Comparison of ENCODE assay signal across 12 cellular contexts in the genomic region with DNA sequence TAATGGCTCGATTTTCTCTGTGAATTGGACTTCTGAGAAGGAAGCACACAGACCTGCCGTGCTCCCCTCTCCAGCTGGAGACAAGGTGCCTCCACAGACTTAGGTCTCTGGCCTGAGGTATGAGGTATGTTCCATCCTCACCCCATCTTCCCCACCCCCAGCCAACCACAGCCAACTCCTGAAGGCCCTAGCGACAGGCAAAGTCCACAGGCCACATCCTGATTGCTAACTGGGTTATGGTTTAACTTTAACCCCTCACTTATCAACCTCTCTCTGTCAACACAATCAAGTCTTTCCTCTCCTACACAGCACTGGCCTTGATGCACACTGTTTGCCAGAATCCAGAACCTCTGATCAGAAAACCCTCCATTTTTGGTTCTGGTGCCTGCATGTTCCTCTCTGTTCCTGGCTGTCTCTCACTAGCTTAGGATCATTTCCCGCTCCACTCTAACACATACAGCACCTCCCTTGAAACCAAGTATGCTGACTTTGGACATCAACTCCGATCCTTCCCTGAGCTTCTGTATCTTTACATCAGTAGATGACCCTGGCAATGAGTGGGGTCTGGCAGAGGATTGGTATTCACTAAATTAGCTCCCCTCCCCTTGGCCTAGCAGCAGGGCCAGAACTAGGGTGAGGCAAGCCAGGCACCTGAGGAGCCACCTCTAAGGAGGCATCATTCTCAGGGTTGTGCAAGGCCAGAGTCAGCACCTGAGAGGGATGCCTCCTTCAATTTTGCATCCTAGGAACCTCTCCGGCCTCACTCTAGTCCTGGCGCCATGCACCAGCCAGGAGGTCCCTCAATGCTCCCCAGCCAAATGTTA. TPM values are rescaled to one million over a fixed set of nuclear protein-coding genes. Genes with fewer than 3 reads are reported as not detected.
DNase-seq lines count a peak whose midpoint lies in the region; ATAC-seq lines count a peak whose summit lies in the region.
"Had no signal": no experiment of that assay in that cellular context is flagged by ENCODE, and none has a peak within 500 bp of the region (broad histone marks: within the 10 kb centered on the region; RNA-seq: fewer than 3 reads in every experiment).

No MANE protein-coding gene starts in this region.

- DNase-seq in T-helper 2 cell (peak in 3 of 5 experiments; percentile 27 to 98 (median 84)), NCI-H128 (lab: John Stamatoyannopoulos, UW; ENCODE audit: unreplicated experiment) (no peak), cerebellum (ENCODE audit: low spot score) (no peak)
- DNase-seq in activated naive CD4-positive, alpha-beta T cell treated with anti-CD3 and anti-CD28 coated beads, Interleukin-2, amount 50 U/mL, for 72 hours (ENCODE audit: low spot score in 2 of 2): peak in 1 of 2 donors; percentile 70
- DNase-seq in stimulated activated CD4-positive, alpha-beta T cell treated with anti-CD3 and anti-CD28 coated beads, Interleukin-2, amount 100 ng/mL, for 24 hours: peak; percentile 38 to 61
- DNase-seq: NCI-H2081, SIG-M5 had no signal

- peak; percentile 56 for ATAC-seq in GM19452 (IDR thresholded peaks at IDR 0.05; ENCODE audit: unreplicated experiment)
- peak; percentile 50 to 56 for ATAC-seq in activated naive CD4-positive, alpha-beta T cell treated with anti-CD3 and anti-CD28 coated beads, Interleukin-2, amount 50 U/mL, for 72 hours
- ATAC-seq in GM19397 (IDR thresholded peaks at IDR 0.05; ENCODE audit: unreplicated experiment): no peak
- no peak for ATAC-seq in HG02588 (IDR thresholded peaks at IDR 0.05; ENCODE audit: unreplicated experiment)

- peaks cover 10 to 39% of the 10 kb centered on the region in 2 donors for H3K36me3 Mint-ChIP-seq in activated naive CD4-positive, alpha-beta T cell treated with anti-CD3 and anti-CD28 coated beads, Interleukin-2, amount 50 U/mL, for 72 hours

- H3K27ac Mint-ChIP-seq in activated naive CD4-positive, alpha-beta T cell treated with anti-CD3 and anti-CD28 coated beads, Interleukin-2, amount 50 U/mL, for 72 hours: no peak overlapping the region

- H3K9me3 Mint-ChIP-seq in activated naive CD4-positive, alpha-beta T cell treated with anti-CD3 and anti-CD28 coated beads, Interleukin-2, amount 50 U/mL, for 72 hours: peaks cover 0 to 4% of the 10 kb centered on the region in 2 donors

RNA-seq across cellular contexts. Expression of a gene that starts 22.0 kb away (rescaled TPM):
- 100 to 1,000 TPM; 125 to 239 TPM for total RNA-seq in activated naive CD4-positive, alpha-beta T cell treated with anti-CD3 and anti-CD28 coated beads, Interleukin-2, amount 50 U/mL, for 72 hours
- total RNA-seq in cerebellum: 0.45 TPM
- total RNA-seq: Daoy, lung microvascular endothelial cell had no signal

RNA-seq across cellular contexts. Expression of a gene that starts 26.4 kb away (rescaled TPM):
- total RNA-seq in activated naive CD4-positive, alpha-beta T cell treated with anti-CD3 and anti-CD28 coated beads, Interleukin-2, amount 50 U/mL, for 72 hours: under 1 TPM in 1 of 2 donors, not detected in 1; 0.05 TPM
- total RNA-seq in cerebellum: 4.2 TPM
- total RNA-seq: Daoy, lung microvascular endothelial cell had no signal

RNA-seq across cellular contexts. Expression of a gene that starts 49.4 kb away (rescaled TPM):
- 10 to 100 TPM; 35.0 to 93.0 TPM for total RNA-seq in activated naive CD4-positive, alpha-beta T cell treated with anti-CD3 and anti-CD28 coated beads, Interleukin-2, amount 50 U/mL, for 72 hours
- 1.5 TPM for total RNA-seq in cerebellum

RNA-seq across cellular contexts. Expression of a gene that starts 50.2 kb away (rescaled TPM):
- total RNA-seq in activated naive CD4-positive, alpha-beta T cell treated with anti-CD3 and anti-CD28 coated beads, Interleukin-2, amount 50 U/mL, for 72 hours: 1 to 10 TPM in 1 of 2 donors, under 1 TPM in 1; 0.25 to 1.8 TPM
- 9.2 TPM for total RNA-seq in cerebellum
- total RNA-seq: lung microvascular endothelial cell had no signal

Comparison
In these comparisons a context has a peak if more than half of its experiments do, and no peak if none do; other contexts are left out.
1. ATAC-seq: peak in GM19452 (single experiment) and activated naive CD4-positive, alpha-beta T cell treated with anti-CD3 and anti-CD28 coated beads, Interleukin-2, amount 50 U/mL, for 72 hours (2 of 2); none in GM19397 (single experiment) and HG02588 (single experiment).
2. DNase-seq: peak in T-helper 2 cell (3 of 5) and stimulated activated CD4-positive, alpha-beta T cell treated with anti-CD3 and anti-CD28 coated beads, Interleukin-2, amount 100 ng/mL, for 24 hours (2 of 2); none in NCI-H128 (single experiment) and cerebellum (single experiment).
3. RNA of a gene that starts 22.0 kb away (total RNA-seq): 125 to 239 TPM in activated naive CD4-positive, alpha-beta T cell treated with anti-CD3 and anti-CD28 coated beads, Interleukin-2, amount 50 U/mL, for 72 hours; 0.45 TPM in cerebellum (single experiment); every median in the first group is over 10 times any median in the second.
4. RNA of a gene that starts 49.4 kb away (total RNA-seq): 35.0 to 93.0 TPM in activated naive CD4-positive, alpha-beta T cell treated with anti-CD3 and anti-CD28 coated beads, Interleukin-2, amount 50 U/mL, for 72 hours; 1.5 TPM in cerebellum (single experiment); every median in the first group is over 10 times any median in the second.